In the genomic region with DNA sequence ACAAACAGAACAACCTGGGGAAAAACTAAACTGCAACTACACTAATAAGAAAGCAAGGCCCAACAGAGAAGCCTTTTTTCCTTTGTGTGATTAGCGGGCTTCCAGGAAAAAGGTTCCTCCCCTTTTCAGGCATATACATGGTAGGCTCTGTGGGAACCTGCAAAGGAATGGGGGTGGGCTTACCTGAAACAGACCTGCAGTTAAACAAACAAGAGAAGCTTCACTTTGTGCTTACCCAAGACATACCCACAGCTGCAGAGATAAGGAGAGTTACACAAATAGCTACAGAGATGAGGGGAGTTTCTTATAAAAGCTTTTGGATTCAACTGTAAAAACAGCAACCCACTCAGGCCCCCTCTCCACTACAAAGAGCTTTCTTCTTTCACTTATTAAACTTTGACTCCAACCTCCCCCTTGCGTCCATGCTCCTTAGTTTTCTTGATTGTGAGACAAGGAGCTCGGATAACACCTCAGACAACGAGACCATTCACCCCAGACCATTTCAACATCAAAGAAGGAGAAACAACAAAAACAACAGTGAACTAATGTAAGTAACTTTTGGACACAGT, we compare ENCODE assay signal across 2 cellular contexts.
TF ChIP-seq lines count a peak whose summit lies in the region.

No MANE protein-coding gene starts in this region.

TF ChIP-seq in HEK293, 187 proteins besides CTCF, POLR2A, EP300 and RAD21:
- TF ChIP-seq ZNF175 (tag by site-specific recombination; IDR thresholded peaks at IDR 0.05) (no peak), SETDB1 (IDR thresholded peaks at IDR 0.05; ENCODE audit: insufficient read length, low read length) (peak; percentile 66)

TF ChIP-seq in H1, 55 proteins besides CTCF, POLR2A, EP300 and RAD21:
- TF ChIP-seq SP1 (IDR thresholded peaks at IDR 0.05; ENCODE audit: low read depth, low read length) (peak; percentile 71), JUND (IDR thresholded peaks at IDR 0.05; ENCODE audit: low read length) (peak; percentile 65), RBBP5 (IDR thresholded peaks at IDR 0.05; ENCODE audit: borderline replicate concordance, low read depth, low read length) (peak; percentile 71; the same call in 1 of the 2 replicates), EZH2 (IDR thresholded peaks at IDR 0.05; ENCODE audit: low read depth, low read length, severe bottlenecking) (no peak), MAFK (IDR thresholded peaks at IDR 0.05; ENCODE audit: low read depth, low read length) (no peak), CBX8 (IDR thresholded peaks at IDR 0.05; ENCODE audit: borderline replicate concordance, low read depth, low read length) (no peak), ASH2L (IDR thresholded peaks at IDR 0.05; ENCODE audit: low read length) (peak; percentile 90), CHD1 (IDR thresholded peaks at IDR 0.05; ENCODE audit: low read depth, low read length) (no peak), TCF12 (IDR thresholded peaks at IDR 0.05; ENCODE audit: low read depth, low read length) (no peak), SAP30 (IDR thresholded peaks at IDR 0.05; ENCODE audit: insufficient read depth, insufficient replicate concordance, low read length) (no peak), HDAC2 (IDR thresholded peaks at IDR 0.05; ENCODE audit: borderline replicate concordance in 1 of 2, low read depth in 2 of 2, low read length in 2 of 2) (no peak)
